10 cellular contexts compared by ENCODE assay signal in the genomic region with DNA sequence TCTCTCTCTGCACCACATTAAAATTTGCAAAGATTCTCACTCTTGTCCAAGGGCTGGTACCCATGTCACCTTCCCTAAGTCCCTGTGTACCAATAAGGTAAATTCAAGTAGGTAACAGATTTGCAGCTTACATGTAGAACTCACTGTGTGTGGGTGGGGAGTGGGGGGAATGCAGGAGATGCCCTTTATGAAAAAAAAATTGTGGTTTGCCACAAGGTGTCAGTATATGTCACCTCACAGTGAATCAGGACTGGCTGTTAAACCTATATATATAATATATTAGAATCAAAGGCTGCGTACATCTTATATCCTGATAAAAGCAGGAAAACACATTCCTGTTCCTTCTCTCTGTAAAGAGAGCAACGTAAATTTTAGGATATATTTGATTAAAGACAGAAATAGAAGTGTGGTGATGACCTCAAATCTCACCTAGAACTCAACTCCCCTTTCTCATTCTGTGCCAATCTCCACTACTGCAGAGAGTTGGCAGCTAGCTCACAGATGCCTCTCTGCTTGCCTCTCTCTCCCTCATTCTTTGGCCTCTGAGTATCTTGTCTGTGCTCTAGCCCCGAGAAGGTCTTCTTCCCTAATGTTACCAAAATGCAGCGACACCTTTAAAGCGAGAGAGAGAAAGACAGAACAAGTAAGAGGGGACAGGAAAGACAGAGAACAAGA. TPM values are rescaled to one million over a fixed set of nuclear protein-coding genes. Genes with fewer than 3 reads are reported as not detected.
DNase-seq lines count a peak whose midpoint lies in the region; FAIRE-seq and TF ChIP-seq lines count a peak whose summit lies in the region.
"Had no signal": no experiment of that assay in that cellular context is flagged by ENCODE, and none has a peak within 500 bp of the region (broad histone marks: within the 10 kb centered on the region; RNA-seq: fewer than 3 reads in every experiment).

No MANE protein-coding gene starts in this region.

- TF ChIP-seq POLR2A in GM12892 (IDR thresholded peaks at IDR 0.05; ENCODE audit: low read depth, low read length) = no peak

- no peak for FAIRE-seq in GM12892 (lab: Jason Lieb, UNC)
- FAIRE-seq: frontal cortex had no signal

- peak; percentile 50 for TF ChIP-seq CTCF in osteocyte (IDR thresholded peaks at IDR 0.05)

- H3K27ac Mint-ChIP-seq in osteocyte (ENCODE audit: unreplicated experiment) = no peak overlapping the region

- H3K36me3 Mint-ChIP-seq in osteocyte (ENCODE audit: unreplicated experiment) = no peaks in the 10 kb centered on the region

- DNase-seq in NCI-H510A treated with DMSO at 0.1 percent for 48 hours (lab: John Stamatoyannopoulos, UW) (peak; percentile 13), NCI-H510A (lab: John Stamatoyannopoulos, UW) (no peak), NCI-H345 (lab: John Stamatoyannopoulos, UW) (peak; percentile 20), cerebellar cortex (ENCODE audit: low spot score) (peak; percentile 10), osteocyte (ENCODE audit: extremely low spot score, unreplicated experiment) (no peak), dedifferentiated amniotic fluid mesenchymal stem cell (ENCODE audit: extremely low spot score) (no peak), SKM-1 (lab: John Stamatoyannopoulos, UW; ENCODE audit: unreplicated experiment) (no peak), GM12892 (ENCODE audit: insufficient read length) (no peak)
- DNase-seq: NCI-H187 had no signal

- peaks cover 8% of the 10 kb centered on the region for H3K4me1 Mint-ChIP-seq in osteocyte (ENCODE audit: unreplicated experiment)

- H3K27me3 Mint-ChIP-seq in osteocyte (ENCODE audit: unreplicated experiment) = no peaks in the 10 kb centered on the region

- peaks cover 4% of the 10 kb centered on the region for H3K9me3 Mint-ChIP-seq in osteocyte (ENCODE audit: unreplicated experiment)

- H3K4me3 Mint-ChIP-seq in osteocyte (ENCODE audit: unreplicated experiment) = no peak overlapping the region

RNA-seq across cellular contexts. Expression of gene XDH, which starts 0.5 kb away (rescaled TPM):
- total RNA-seq in osteocyte = 0.78 and 0.99 TPM in 2 replicates
- polyA plus RNA-seq in GM12892 (2012; ENCODE audit: missing spikeins) = not detected
- total RNA-seq: frontal cortex had no signal

Comparison
In these comparisons a context has a peak if more than half of its experiments do, and no peak if none do; other contexts are left out.
1. DNase-seq: peak in NCI-H510A treated with DMSO at 0.1 percent for 48 hours (single experiment), NCI-H345 (single experiment) and cerebellar cortex (single experiment); none in NCI-H510A (single experiment), osteocyte (single experiment), dedifferentiated amniotic fluid mesenchymal stem cell (single experiment), SKM-1 (single experiment) and GM12892 (single experiment).